7 cellular contexts compared by ENCODE assay signal in the genomic region with DNA sequence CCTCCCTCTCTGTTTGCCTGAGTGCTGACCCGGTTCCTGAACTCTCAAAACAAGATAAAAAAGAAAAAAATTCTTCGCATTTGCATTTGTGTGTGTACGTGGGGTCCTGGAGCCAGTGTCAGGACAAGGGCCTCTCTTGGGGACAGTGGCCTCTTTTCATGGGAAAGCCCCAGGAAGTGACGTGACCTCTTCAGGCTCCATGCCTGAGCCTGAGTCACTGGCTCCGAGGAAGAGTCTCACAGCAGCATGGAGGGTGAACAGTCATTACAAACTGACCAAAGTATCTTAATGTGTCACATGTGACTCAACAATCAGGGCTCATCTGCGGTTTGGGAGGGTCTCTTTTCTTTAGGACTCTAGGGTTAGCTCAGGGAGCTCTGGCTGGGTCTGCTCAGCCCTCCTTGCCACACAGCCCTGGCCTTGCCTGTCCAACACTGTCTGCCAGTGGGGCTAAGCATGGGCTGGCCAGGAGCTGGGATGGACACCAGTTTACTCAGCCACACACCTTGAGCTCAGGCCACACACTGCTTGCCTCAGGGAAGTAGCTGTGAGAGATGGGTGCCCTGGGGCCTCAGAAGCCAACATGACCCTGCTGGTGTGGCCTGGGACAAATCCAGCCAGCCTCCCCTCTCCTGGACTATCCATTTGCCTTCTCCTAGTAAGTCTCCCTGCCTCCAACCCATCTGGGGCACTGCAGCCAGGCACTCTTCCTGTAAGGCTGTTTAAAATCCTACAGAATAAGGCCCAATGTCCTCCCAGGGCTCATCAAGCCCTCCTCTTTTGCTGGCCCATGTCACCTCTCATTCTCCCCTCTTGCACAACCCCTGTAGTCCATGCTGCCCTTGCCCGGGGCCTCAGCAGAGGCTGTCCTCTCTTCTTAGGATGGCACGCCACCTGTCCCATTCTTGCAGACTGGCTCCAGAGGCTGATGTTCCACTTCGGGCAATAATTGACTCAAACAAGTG. TPM values are rescaled to one million over a fixed set of nuclear protein-coding genes. Genes with fewer than 3 reads are reported as not detected.
DNase-seq lines count a peak whose midpoint lies in the region; ATAC-seq and TF ChIP-seq lines count a peak whose summit lies in the region.

No MANE protein-coding gene starts in this region.

- H3K36me3 Mint-ChIP-seq in stimulated activated naive CD8-positive, alpha-beta T cell treated with anti-CD3 and anti-CD28 coated beads, Interleukin-15, Interleukin-2, amounts not matched to agents 100 ng/mL and 50 ng/mL, for 24 hours (ENCODE audit: low read depth), result no peaks in the 10 kb centered on the region

- peak overlapping the region; percentile 95 for H3K27ac Mint-ChIP-seq in stimulated activated naive CD8-positive, alpha-beta T cell treated with anti-CD3 and anti-CD28 coated beads, Interleukin-15, Interleukin-2, amounts not matched to agents 100 ng/mL and 50 ng/mL, for 24 hours

- H3K9me3 ChIP-seq in breast epithelium, result no peaks in the 10 kb centered on the region
- H3K9me3 ChIP-seq in liver (ENCODE audit: control insufficient read depth in 4 of 4, low read length in 3 of 4), result no peaks in the 10 kb centered on the region
- H3K9me3 ChIP-seq in prostate gland, result no peaks in the 10 kb centered on the region

- no peak overlapping the region for H3K9ac ChIP-seq in liver (ENCODE audit: low read depth in 1 of 2, low read length in 2 of 2)

- intact Hi-C loops in breast epithelium (cut with DNase I; ENCODE audit: low total_unique reads) (no loop called here), prostate gland (cut with DNase I) (no loop called here)

- 66% methylated on average over 9 of the region's 9 CpGs for WGBS in liver
- 69% methylated on average over 9 of the region's 9 CpGs for WGBS in prostate gland

- in situ Hi-C loops in SK-MEL-5 (cut with HindIII; ENCODE audit: low pct_unique_long_range_greater_than_20kb, low sequenced_read_pairs), result no loop called here

- H3K4me3 Mint-ChIP-seq in stimulated activated naive CD8-positive, alpha-beta T cell treated with anti-CD3 and anti-CD28 coated beads, Interleukin-15, Interleukin-2, amounts not matched to agents 100 ng/mL and 50 ng/mL, for 24 hours, result peak overlapping the region; percentile 73

- peak; percentile 29 to 31 for TF ChIP-seq RAD21 in liver (IDR thresholded peaks at IDR 0.05)

- H3K27ac ChIP-seq in breast epithelium (peak overlapping the region; percentile 29 to 74), liver (ENCODE audit: low read depth in 1 of 2, low read length in 2 of 2) (peak overlapping the region; percentile 67 to 73), prostate gland (no peak overlapping the region)

- peaks cover 78% of the 10 kb centered on the region for H3K4me1 Mint-ChIP-seq in stimulated activated naive CD8-positive, alpha-beta T cell treated with anti-CD3 and anti-CD28 coated beads, Interleukin-15, Interleukin-2, amounts not matched to agents 100 ng/mL and 50 ng/mL, for 24 hours (ENCODE audit: low read depth)

- H3K4me3 ChIP-seq in breast epithelium (no peak overlapping the region), liver (ENCODE audit: low read depth in 1 of 3, low read length in 3 of 3) (no peak overlapping the region), prostate gland (no peak overlapping the region)

- H3K36me3 ChIP-seq in breast epithelium (no peaks in the 10 kb centered on the region), liver (ENCODE audit: control insufficient read depth in 4 of 4, insufficient read depth in 3 of 4, low read depth in 1 of 4, low read length in 3 of 4) (no peaks in the 10 kb centered on the region), prostate gland (no peaks in the 10 kb centered on the region)

- H3K27me3 Mint-ChIP-seq in stimulated activated naive CD8-positive, alpha-beta T cell treated with anti-CD3 and anti-CD28 coated beads, Interleukin-15, Interleukin-2, amounts not matched to agents 100 ng/mL and 50 ng/mL, for 24 hours, result peaks cover 4% of the 10 kb centered on the region

- H3K4me1 ChIP-seq in breast epithelium (no peaks in the 10 kb centered on the region), liver (ENCODE audit: control insufficient read depth in 4 of 4, insufficient read depth in 4 of 4, low read length in 3 of 4) (no peaks in the 10 kb centered on the region), prostate gland (replicated peaks) (no peaks in the 10 kb centered on the region)

- peak; percentile 10 for DNase-seq in SK-MEL-5 (ENCODE audit: low read depth, low spot score)
- DNase-seq in breast epithelium (ENCODE audit: low spot score in 2 of 2), result peak in 1 of 2 donors; percentile 11
- no peak for DNase-seq in prostate gland (ENCODE audit: low spot score)

- no peaks in the 10 kb centered on the region for H3K9me3 Mint-ChIP-seq in stimulated activated naive CD8-positive, alpha-beta T cell treated with anti-CD3 and anti-CD28 coated beads, Interleukin-15, Interleukin-2, amounts not matched to agents 100 ng/mL and 50 ng/mL, for 24 hours

- TF ChIP-seq CTCF in breast epithelium (IDR thresholded peaks at IDR 0.05), result no peak
- no peak for TF ChIP-seq CTCF in liver (IDR thresholded peaks at IDR 0.05; ENCODE audit: low read depth, low read length, missing input control)
- no peak for TF ChIP-seq CTCF in prostate gland (IDR thresholded peaks at IDR 0.05)

- ATAC-seq in GM18867 (IDR thresholded peaks at IDR 0.05; ENCODE audit: unreplicated experiment), result peak; percentile 80
- peak; percentile 85 for ATAC-seq in HG02870 (IDR thresholded peaks at IDR 0.05; ENCODE audit: unreplicated experiment)

- no peaks in the 10 kb centered on the region for H3K27me3 ChIP-seq in breast epithelium
- no peaks in the 10 kb centered on the region for H3K27me3 ChIP-seq in liver (ENCODE audit: control insufficient read depth in 4 of 4, insufficient read depth in 4 of 4, low read length in 3 of 4)
- H3K27me3 ChIP-seq in prostate gland (replicated peaks; ENCODE audit: insufficient read depth), result no peaks in the 10 kb centered on the region

- TF ChIP-seq POLR2A in breast epithelium (IDR thresholded peaks at IDR 0.05), result no peak
- TF ChIP-seq POLR2A in prostate gland (IDR thresholded peaks at IDR 0.05), result no peak

TF ChIP-seq in liver, 16 proteins besides CTCF, POLR2A, EP300 and RAD21:
- TF ChIP-seq HNF4G (IDR thresholded peaks at IDR 0.05) (no peak), SP1 (IDR thresholded peaks at IDR 0.05) (peak; percentile 45), GABPA (IDR thresholded peaks at IDR 0.05 in 1 of 2, conservative IDR thresholded peaks at IDR 0.05 in 1 of 2) (peak in 1 of 2 donors; percentile 40), JUND (IDR thresholded peaks at IDR 0.05) (peak in 1 of 2 donors; percentile 38), YY1 (IDR thresholded peaks at IDR 0.05) (no peak), MAX (IDR thresholded peaks at IDR 0.05) (no peak), TAF1 (conservative IDR thresholded peaks at IDR 0.05) (no peak), FOXA2 (IDR thresholded peaks at IDR 0.05) (no peak), NR2F2 (IDR thresholded peaks at IDR 0.05) (peak; percentile 80), HNF4A (conservative IDR thresholded peaks at IDR 0.05) (no peak), RXRA (IDR thresholded peaks at IDR 0.05) (peak; percentile 51 to 76), FOXA1 (IDR thresholded peaks at IDR 0.05) (no peak)
- TF ChIP-seq, protein P1, sequence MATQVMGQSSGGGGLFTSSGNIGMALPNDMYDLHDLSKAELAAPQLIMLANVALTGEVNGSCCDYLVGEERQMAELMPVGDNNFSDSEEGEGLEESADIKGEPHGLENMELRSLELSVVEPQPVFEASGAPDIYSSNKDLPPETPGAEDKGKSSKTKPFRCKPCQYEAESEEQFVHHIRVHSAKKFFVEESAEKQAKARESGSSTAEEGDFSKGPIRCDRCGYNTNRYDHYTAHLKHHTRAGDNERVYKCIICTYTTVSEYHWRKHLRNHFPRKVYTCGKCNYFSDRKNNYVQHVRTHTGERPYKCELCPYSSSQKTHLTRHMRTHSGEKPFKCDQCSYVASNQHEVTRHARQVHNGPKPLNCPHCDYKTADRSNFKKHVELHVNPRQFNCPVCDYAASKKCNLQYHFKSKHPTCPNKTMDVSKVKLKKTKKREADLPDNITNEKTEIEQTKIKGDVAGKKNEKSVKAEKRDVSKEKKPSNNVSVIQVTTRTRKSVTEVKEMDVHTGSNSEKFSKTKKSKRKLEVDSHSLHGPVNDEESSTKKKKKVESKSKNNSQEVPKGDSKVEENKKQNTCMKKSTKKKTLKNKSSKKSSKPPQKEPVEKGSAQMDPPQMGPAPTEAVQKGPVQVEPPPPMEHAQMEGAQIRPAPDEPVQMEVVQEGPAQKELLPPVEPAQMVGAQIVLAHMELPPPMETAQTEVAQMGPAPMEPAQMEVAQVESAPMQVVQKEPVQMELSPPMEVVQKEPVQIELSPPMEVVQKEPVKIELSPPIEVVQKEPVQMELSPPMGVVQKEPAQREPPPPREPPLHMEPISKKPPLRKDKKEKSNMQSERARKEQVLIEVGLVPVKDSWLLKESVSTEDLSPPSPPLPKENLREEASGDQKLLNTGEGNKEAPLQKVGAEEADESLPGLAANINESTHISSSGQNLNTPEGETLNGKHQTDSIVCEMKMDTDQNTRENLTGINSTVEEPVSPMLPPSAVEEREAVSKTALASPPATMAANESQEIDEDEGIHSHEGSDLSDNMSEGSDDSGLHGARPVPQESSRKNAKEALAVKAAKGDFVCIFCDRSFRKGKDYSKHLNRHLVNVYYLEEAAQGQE (IDR thresholded peaks at IDR 0.05), result no peak
- TF ChIP-seq, protein P2, sequence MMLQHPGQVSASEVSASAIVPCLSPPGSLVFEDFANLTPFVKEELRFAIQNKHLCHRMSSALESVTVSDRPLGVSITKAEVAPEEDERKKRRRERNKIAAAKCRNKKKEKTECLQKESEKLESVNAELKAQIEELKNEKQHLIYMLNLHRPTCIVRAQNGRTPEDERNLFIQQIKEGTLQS (IDR thresholded peaks at IDR 0.05), result no peak

RNA-seq across cellular contexts. Expression of gene TMEM273, which starts 10.5 kb away (rescaled TPM):
- not detected in 2 replicates for total RNA-seq in SK-MEL-5 (2014; rRNA removed; shearing (Covaris generic))
- not detected in 2 replicates for polyA plus RNA-seq in SK-MEL-5 (2015; cell fraction: cytosol; rRNA removed)
- polyA plus RNA-seq in SK-MEL-5 (2015; cell fraction: nucleus; rRNA removed), result not detected in 2 replicates
- total RNA-seq in breast epithelium (10 to 100 TPM in 2 of 3 donors, 1 to 10 TPM in 1; 9.1 to 29.8 (median 18.4) TPM), liver (1 to 10 TPM; 3.3 to 9.5 TPM), prostate gland (10 to 100 TPM in 1 of 2 donors, 1 to 10 TPM in 1; 1.1 to 13.0 TPM)
- polyA plus RNA-seq in liver, result 1 to 10 TPM; 2.5 to 5.7 TPM

RNA-seq across cellular contexts. Expression of gene FAM170B, which starts 43.9 kb away (rescaled TPM):
- total RNA-seq in SK-MEL-5 (2014; rRNA removed; shearing (Covaris generic)), result not detected in 2 replicates
- not detected in 2 replicates for polyA plus RNA-seq in SK-MEL-5 (2015; cell fraction: cytosol; rRNA removed)
- polyA plus RNA-seq in SK-MEL-5 (2015; cell fraction: nucleus; rRNA removed), result not detected in 2 replicates
- total RNA-seq in breast epithelium (not detected), liver (not detected), prostate gland (not detected)
- not detected for polyA plus RNA-seq in liver

Comparison
In these comparisons a context has a peak if more than half of its experiments do, and no peak if none do; other contexts are left out.
1. H3K27ac ChIP-seq: peak in breast epithelium (2 of 2) and liver (2 of 2); none in prostate gland (0 of 2).